Comparison of ENCODE assay signal across 34 cellular contexts in the genomic region with DNA sequence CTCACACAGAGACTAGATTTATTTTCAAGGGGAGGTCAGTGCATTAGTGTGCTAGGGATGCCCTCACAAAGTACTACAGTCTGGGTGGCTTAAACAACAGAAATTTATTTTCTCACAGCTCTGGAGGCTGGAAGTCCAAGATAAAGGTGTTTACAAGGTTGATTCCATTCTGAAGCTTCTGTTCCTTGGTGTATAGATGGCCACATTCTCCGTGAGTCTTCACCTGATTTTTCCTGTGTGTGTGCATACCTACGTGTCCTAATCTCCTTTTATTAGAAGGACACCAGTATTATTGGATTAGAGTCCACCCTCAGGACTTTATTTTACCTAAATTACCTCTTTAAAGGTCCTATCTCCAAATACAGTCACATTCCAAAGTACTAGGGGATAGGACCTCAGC.
"Had no signal": no experiment of that assay in that cellular context is flagged by ENCODE, and none has a peak within 500 bp of the region (broad histone marks: within the 10 kb centered on the region; RNA-seq: fewer than 3 reads in every experiment).

No MANE protein-coding gene starts in this region.

- H3K4me3 ChIP-seq: adrenal gland, body of pancreas, breast epithelium had no signal

- FAIRE-seq: astrocyte, TTC549 had no signal

- ATAC-seq: activated CD8-positive, alpha-beta memory T cell treated with anti-CD3 and anti-CD28 coated beads, Interleukin-2, amount 10 ng/mL, durations not matched to agents 7 days and 5 days; activated CD8-positive, alpha-beta T cell treated with anti-CD3 and anti-CD28 coated beads, Interleukin-2, amount 10 ng/mL, durations not matched to agents 7 days and 5 days; activated naive CD4-positive, alpha-beta T cell treated with anti-CD3 and anti-CD28 coated beads, Interleukin-2, amount 50 U/mL, for 72 hours; activated T-cell treated with anti-CD3 and anti-CD28 coated beads, Interleukin-2, amount 50 U/mL, for 4 hours; activated T-cell treated with anti-CD3 and anti-CD28 coated beads, Interleukin-2, amount 50 U/mL, for 72 hours; activated T-helper 17 cell treated with anti-CD3 and anti-CD28 coated beads, Interleukin-2, amount 50 U/mL, for 72 hours had no signal

- H3K36me3 ChIP-seq: adrenal gland, brain microvascular endothelial cell, breast epithelium had no signal

- H3K27ac ChIP-seq: adrenal gland, brain microvascular endothelial cell, breast epithelium, VCaP had no signal

- H3K9me3 ChIP-seq: adrenal gland, body of pancreas, breast epithelium had no signal

- DNase-seq: activated B cell treated with CpG ODN at 0.5 μM for 24 hours; activated CD4-positive, alpha-beta memory T cell treated with anti-CD3 and anti-CD28 coated beads, Interleukin-2, amount 10 ng/mL, durations not matched to agents 7 days and 5 days; activated CD4-positive, alpha-beta T cell treated with anti-CD3 and anti-CD28 coated beads for 4 hours; activated CD4-positive, alpha-beta T cell treated with anti-CD3 and anti-CD28 coated beads, Interleukin-2, amount 10 ng/mL, durations not matched to agents 24 days and 14 days; activated CD4-positive, alpha-beta T cell treated with anti-CD3 and anti-CD28 coated beads, Interleukin-2, amount 50 U/mL, for 48 hours; activated CD4-positive, CD25-positive, alpha-beta regulatory T cell treated with anti-CD3 and anti-CD28 coated beads, Interleukin-2, amount 50 U/mL, for 72 hours; activated CD8-positive, alpha-beta memory T cell treated with anti-CD3 and anti-CD28 coated beads for 24 hours; activated CD8-positive, alpha-beta memory T cell treated with anti-CD3 and anti-CD28 coated beads, Interleukin-2, amount 10 ng/mL, durations not matched to agents 7 days and 5 days; activated CD8-positive, alpha-beta T cell treated with anti-CD3 and anti-CD28 coated beads, Interleukin-2, amount 10 ng/mL, durations not matched to agents 7 days and 5 days; activated effector memory CD4-positive, alpha-beta T cell treated with anti-CD3 and anti-CD28 coated beads, Interleukin-2, amount 50 U/mL, for 16 hours; activated gamma-delta T cell treated with Interleukin-2 at 50 U/mL for 16 hours; activated naive CD4-positive, alpha-beta T cell; activated naive CD4-positive, alpha-beta T cell treated with anti-CD3 and anti-CD28 coated beads for 36 hours; activated naive CD4-positive, alpha-beta T cell treated with anti-CD3 and anti-CD28 coated beads, Interleukin-2, amount 50 U/mL, for 16 hours; activated naive CD8-positive, alpha-beta T cell treated with anti-CD3 and anti-CD28 coated beads for 36 hours; activated T-cell treated with anti-CD3 and anti-CD28 coated beads for 4 hours; activated T-cell treated with anti-CD3 and anti-CD28 coated beads, Interleukin-2, amount 50 U/mL, for 1 hour; activated T-cell treated with anti-CD3 and anti-CD28 coated beads, Interleukin-2, amount 50 U/mL, for 4 hours; activated T-cell treated with anti-CD3 and anti-CD28 coated beads, Interleukin-2, amount 50 U/mL, for 72 hours; adrenal gland; amniotic stem cell; aorta; brain microvascular endothelial cell; central memory CD4-positive, alpha-beta T cell; cerebellar nuclear complex; T-helper 2 cell; T-helper 9 cell had no signal

- H3K4me1 ChIP-seq: adrenal gland, breast epithelium had no signal

- H3K27me3 ChIP-seq: body of pancreas, brain microvascular endothelial cell, breast epithelium had no signal
